Comparison of ENCODE assay signal across 8 cellular contexts in genomic region chrX:51802917-51803688, GRCh38. TPM values are rescaled to one million over a fixed set of nuclear protein-coding genes. Genes with fewer than 3 reads are reported as not detected.
DNase-seq lines count a peak whose midpoint lies in the region; ATAC-seq and TF ChIP-seq lines count a peak whose summit lies in the region.

No MANE protein-coding gene starts in this region.

- peaks cover 12% of the 10 kb centered on the region for H3K9me3 Mint-ChIP-seq in osteocyte (ENCODE audit: unreplicated experiment)

- H3K9me3 ChIP-seq in tibial nerve = no peaks in the 10 kb centered on the region

- H3K27ac Mint-ChIP-seq in osteocyte (ENCODE audit: unreplicated experiment) = peak overlapping the region; percentile 83

- no peak for TF ChIP-seq POLR2A in tibial nerve (IDR thresholded peaks at IDR 0.05)

- TF ChIP-seq EP300 in tibial nerve (IDR thresholded peaks at IDR 0.05) = peak in 1 of 2 donors; percentile 10

- peak; percentile 18 for TF ChIP-seq CTCF in osteocyte (IDR thresholded peaks at IDR 0.05)
- TF ChIP-seq CTCF in tibial nerve (IDR thresholded peaks at IDR 0.05) = peak in 1 of 5 experiments; percentile 4

- H3K27ac ChIP-seq in tibial nerve = peak overlapping the region in 2 of 4 donors; percentile 22 to 56

- H3K4me1 Mint-ChIP-seq in osteocyte (ENCODE audit: unreplicated experiment) = peaks cover 10% of the 10 kb centered on the region

- peak; percentile 92 for ATAC-seq in GM19467 (IDR thresholded peaks at IDR 0.05; ENCODE audit: unreplicated experiment)

- WGBS in tibial nerve, 2 donors = 1 to 23% methylated on average over 26 of the region's 26 CpGs

- peaks cover 0 to 6% of the 10 kb centered on the region in 2 donors for H3K27me3 ChIP-seq in tibial nerve

- H3K27me3 Mint-ChIP-seq in osteocyte (ENCODE audit: unreplicated experiment) = peaks cover 16% of the 10 kb centered on the region

- peak overlapping the region; percentile 34 to 61 (median 42) for H3K4me3 ChIP-seq in tibial nerve

- H3K36me3 Mint-ChIP-seq in osteocyte (ENCODE audit: unreplicated experiment) = peaks cover 8% of the 10 kb centered on the region

- H3K36me3 ChIP-seq in tibial nerve = no peaks in the 10 kb centered on the region

- DNase-seq in COLO668 (lab: John Stamatoyannopoulos, UW; ENCODE audit: unreplicated experiment) (peak; percentile 55), HT-29 (ENCODE audit: low spot score) (peak; percentile 72), RKO (ENCODE audit: low spot score) (peak; percentile 80), glomerular visceral epithelial cell (ENCODE audit: extremely low spot score) (peak; percentile 64), osteocyte (ENCODE audit: extremely low spot score, unreplicated experiment) (no peak), tibial nerve (ENCODE audit: low spot score in 2 of 2) (peak in 1 of 2 donors; percentile 5)
- DNase-seq in activated naive CD4-positive, alpha-beta T cell (lab: John Stamatoyannopoulos, UW) = peak in 3 of 4 experiments; percentile 1 to 32 (median 10)

- no peaks in the 10 kb centered on the region for H3K4me1 ChIP-seq in tibial nerve

- peak overlapping the region; percentile 97 for H3K4me3 Mint-ChIP-seq in osteocyte (ENCODE audit: unreplicated experiment)

RNA-seq across cellular contexts. Expression of gene GSPT2, which starts 59.9 kb away (rescaled TPM):
- total RNA-seq in HT-29 (2014; rRNA removed; shearing (Covaris generic)) = not detected in 2 replicates
- total RNA-seq in osteocyte (14.5 and 15.3 TPM in 2 replicates), tibial nerve (1 to 10 TPM; 3.0 to 8.6 (median 6.1) TPM)
